19 cellular contexts compared by ENCODE assay signal in the genomic region with DNA sequence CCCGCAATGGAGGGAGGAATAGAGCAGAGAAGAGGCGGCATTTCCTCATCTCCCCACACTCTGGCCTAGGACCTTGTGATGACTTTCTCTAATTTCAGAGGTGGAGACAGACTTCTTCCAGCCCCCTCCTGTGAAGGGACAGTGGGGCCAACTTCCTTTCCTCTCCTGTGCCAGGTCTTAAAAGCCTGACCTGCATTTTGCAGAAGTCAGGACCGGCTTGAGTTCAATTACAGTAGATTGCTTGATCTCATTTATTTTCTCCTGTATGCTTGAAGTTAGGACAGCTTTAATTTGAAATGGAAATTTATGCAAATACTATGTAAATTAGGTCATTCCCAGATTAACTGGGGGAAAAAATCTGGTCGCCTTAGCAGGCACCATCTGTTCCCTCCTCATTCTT. TPM values are rescaled to one million over a fixed set of nuclear protein-coding genes. Genes with fewer than 3 reads are reported as not detected.
DNase-seq lines count a peak whose midpoint lies in the region; ATAC-seq and TF ChIP-seq lines count a peak whose summit lies in the region.
"Had no signal": no experiment of that assay in that cellular context is flagged by ENCODE, and none has a peak within 500 bp of the region (broad histone marks: within the 10 kb centered on the region; RNA-seq: fewer than 3 reads in every experiment).

No MANE protein-coding gene starts in this region.

- H3K9me3 ChIP-seq in DOHH2 (ENCODE audit: control insufficient read depth, insufficient read depth, low read length): peaks cover 9% of the 10 kb centered on the region; the same call in 1 of the 2 replicates
- no peaks in the 10 kb centered on the region for H3K9me3 ChIP-seq in Karpas-422 (ENCODE audit: low read length)
- peaks cover 16% of the 10 kb centered on the region; the same call in 1 of the 2 replicates for H3K9me3 ChIP-seq in OCI-LY7 (ENCODE audit: low read length)
- H3K9me3 ChIP-seq: BE2C had no signal

- no peak for TF ChIP-seq CTCF in DOHH2 (IDR thresholded peaks at IDR 0.05; ENCODE audit: low read depth, low read length, poor library complexity, severe bottlenecking)
- no peak for TF ChIP-seq CTCF in OCI-LY7 (conservative IDR thresholded peaks at IDR 0.05; ENCODE audit: low read length)

- H3K4me1 ChIP-seq in DOHH2 (ENCODE audit: control insufficient read depth, low read length) (peaks cover 96% of the 10 kb centered on the region), Karpas-422 (ENCODE audit: low read length) (peaks cover 94% of the 10 kb centered on the region), OCI-LY7 (ENCODE audit: insufficient read depth, low read length, poor library complexity, severe bottlenecking) (peaks cover 78% of the 10 kb centered on the region)

- H3K4me2 ChIP-seq in DOHH2 (ENCODE audit: low read length) (peak overlapping the region; percentile 73), Karpas-422 (ENCODE audit: low read depth, low read length, poor library complexity, severe bottlenecking) (peak overlapping the region; percentile 82), OCI-LY7 (ENCODE audit: low read length) (peak overlapping the region; percentile 2; the same call in 1 of the 2 replicates)

- intact Hi-C loops in OCI-LY7 (cut with micrococcal nuclease; ENCODE audit: unreplicated experiment): loop anchor here (5.0 to 10.0 kb wide), 3 partner anchors 232 to 1113 kb away; a partner anchor contains a TSS

- H3K9ac ChIP-seq in Karpas-422 (ENCODE audit: low read length): peak overlapping the region; percentile 92

- no peak overlapping the region for H2AFZ ChIP-seq in Karpas-422 (ENCODE audit: low read length)
- no peak overlapping the region for H2AFZ ChIP-seq in OCI-LY7 (ENCODE audit: low read length)

- H3K4me3 ChIP-seq in DOHH2 (ENCODE audit: low read length) (peak overlapping the region; percentile 64), Karpas-422 (ENCODE audit: low read length) (peak overlapping the region; percentile 71), OCI-LY7 (ENCODE audit: low read depth, low read length, poor library complexity, severe bottlenecking) (no peak overlapping the region)

- POLR2A ChIA-PET in OCI-LY7 (lab: Charles Lee): interaction anchor here (0.5 to 9.7 kb wide), 2 partner anchors 98 to 1102 kb away, joined by 4 to 104 read pairs; no protein-coding TSS in a partner anchor

- peak overlapping the region; percentile 75 for H3K27ac ChIP-seq in DOHH2 (ENCODE audit: low read depth, low read length)
- H3K27ac ChIP-seq in Karpas-422 (ENCODE audit: low read length): peak overlapping the region; percentile 99
- H3K27ac ChIP-seq in OCI-LY7 (ENCODE audit: low read depth, low read length, poor library complexity, severe bottlenecking): no peak overlapping the region
- H3K27ac ChIP-seq: HL-60 had no signal

- no peaks in the 10 kb centered on the region for H3K9me2 ChIP-seq in DOHH2 (replicated peaks; ENCODE audit: control insufficient read depth, low read length)
- no peaks in the 10 kb centered on the region for H3K9me2 ChIP-seq in Karpas-422 (replicated peaks; ENCODE audit: insufficient read depth, low read length)
- H3K9me2 ChIP-seq in OCI-LY7 (ENCODE audit: insufficient read depth, low read length): no peaks in the 10 kb centered on the region

- H3K27me3 ChIP-seq in DOHH2 (ENCODE audit: control insufficient read depth, low read length) (no peaks in the 10 kb centered on the region), Karpas-422 (ENCODE audit: low read length) (no peaks in the 10 kb centered on the region)
- H3K27me3 ChIP-seq: BE2C had no signal

- H3K79me2 ChIP-seq in DOHH2 (ENCODE audit: control insufficient read depth, low read length) (peaks cover 17% of the 10 kb centered on the region), Karpas-422 (ENCODE audit: low read length) (no peaks in the 10 kb centered on the region), OCI-LY7 (ENCODE audit: insufficient read depth, low read depth, low read length) (no peaks in the 10 kb centered on the region)

- peaks cover 15% of the 10 kb centered on the region for H3K36me3 ChIP-seq in DOHH2 (ENCODE audit: control insufficient read depth, low read length)
- no peaks in the 10 kb centered on the region; the same call in 1 of the 2 replicates for H3K36me3 ChIP-seq in Karpas-422 (ENCODE audit: insufficient read depth, low read length)
- H3K36me3 ChIP-seq in OCI-LY7 (ENCODE audit: insufficient read depth, low read length): peaks cover 11% of the 10 kb centered on the region; the same call in 1 of the 2 replicates
- H3K36me3 ChIP-seq: BE2C had no signal

- CTCF ChIA-PET in OCI-LY7 (lab: Charles Lee; ENCODE audit: unreplicated experiment): interaction anchor here (4.3 kb wide), 1 partner anchor 99 kb away, joined by 46 read pairs; no protein-coding TSS in a partner anchor

- H3F3A ChIP-seq in DOHH2 (ENCODE audit: control insufficient read depth, insufficient read depth): peaks cover 43% of the 10 kb centered on the region

- DNase-seq in Karpas-422 (peak; percentile 90), OCI-LY7 (ENCODE audit: low spot score) (no peak), cerebellum (ENCODE audit: low spot score) (peak; percentile 53), activated gamma-delta T cell (lab: John Stamatoyannopoulos, UW) (no peak), NCI-H1105 treated with DMSO at 0.1 percent for 48 hours (lab: John Stamatoyannopoulos, UW) (no peak)
- DNase-seq: BE2C; CD4-positive, CD25-positive, alpha-beta regulatory T cell; DND-41; GOT3; KG1; NCI-H1092 treated with DMSO at 0.1 percent for 48 hours; NCI-H2029 treated with DMSO at 0.1 percent for 48 hours; NCI-H446 treated with DMSO at 0.1 percent for 48 hours; PC-3; Right ventricle myocardium superior had no signal

- H4K20me1 ChIP-seq in DOHH2 (ENCODE audit: control insufficient read depth, insufficient read depth, low read depth, low read length) (no peaks in the 10 kb centered on the region), Karpas-422 (ENCODE audit: insufficient read depth, low read depth, low read length) (no peaks in the 10 kb centered on the region), OCI-LY7 (ENCODE audit: insufficient read depth, low read length) (no peaks in the 10 kb centered on the region)

- ATAC-seq in HG03354 (IDR thresholded peaks at IDR 0.05; ENCODE audit: poor library complexity, severe bottlenecking, unreplicated experiment) (no peak), GM21529 (IDR thresholded peaks at IDR 0.05; ENCODE audit: unreplicated experiment) (no peak)
- ATAC-seq: PC-3 had no signal

- BruUV-seq in OCI-LY7 (replicated peaks; lab: Mats Ljungman, UMichigan): no TSS peak

RNA-seq across cellular contexts. Expression of a gene that starts 57.1 kb away (rescaled TPM):
- total RNA-seq in Karpas-422 (2014; rRNA removed; shearing (Covaris generic); ENCODE audit: low replicate concordance): 88.9 and 251 TPM in 2 replicates
- total RNA-seq in OCI-LY7 (2014; rRNA removed; shearing (Covaris generic)): 30.4 and 34.1 TPM in 2 replicates
- total RNA-seq in OCI-LY7 (2022) (112 and 118 TPM in 2 replicates), cerebellum (24.7 TPM)

Comparison
In these comparisons a context has a peak if more than half of its experiments do, and no peak if none do; other contexts are left out.
1. H3K4me2 ChIP-seq: peak in every context shown above with its lines; median percentile 82 in Karpas-422; 73 in DOHH2; 2 in OCI-LY7.
2. DNase-seq: peak in Karpas-422 (single experiment) and cerebellum (single experiment); none in OCI-LY7 (single experiment), activated gamma-delta T cell (single experiment) and NCI-H1105 treated with DMSO at 0.1 percent for 48 hours (single experiment).